In genomic region chr1:39859859-39860812, GRCh38 we compare ENCODE assay signal across 12 cellular contexts. TPM values are rescaled to one million over a fixed set of nuclear protein-coding genes. Genes with fewer than 3 reads are reported as not detected.
DNase-seq lines count a peak whose midpoint lies in the region; ATAC-seq and TF ChIP-seq lines count a peak whose summit lies in the region.
"Had no signal": no experiment of that assay in that cellular context is flagged by ENCODE, and none has a peak within 500 bp of the region (broad histone marks: within the 10 kb centered on the region; RNA-seq: fewer than 3 reads in every experiment).

No MANE protein-coding gene starts in this region.

- H3K27me3 ChIP-seq in mucosa of rectum (ENCODE audit: control insufficient read depth in 2 of 2, insufficient read depth in 2 of 2, low read length in 2 of 2), result no peaks in the 10 kb centered on the region

- H3K4me1 Mint-ChIP-seq in Calu3 (ENCODE audit: low read depth, unreplicated experiment), result no peaks in the 10 kb centered on the region

- DNase-seq in DMS53 (lab: John Stamatoyannopoulos, UW) (peak; percentile 84), NCI-H2029 (lab: John Stamatoyannopoulos, UW) (peak; percentile 99), Calu3 (no peak), NCI-H1436 (lab: John Stamatoyannopoulos, UW) (no peak)
- DNase-seq: KBM-7, NCI-H2171 treated with DMSO at 0.1 percent for 48 hours, NCI-H446 treated with DMSO at 0.1 percent for 48 hours, T-helper 17 cell had no signal

- H3K9me3 Mint-ChIP-seq in Calu3 (ENCODE audit: low read depth, unreplicated experiment), result no peaks in the 10 kb centered on the region

- H3K4me3 ChIP-seq in mucosa of rectum (ENCODE audit: low read length in 2 of 2), result no peak overlapping the region
- H3K4me3 ChIP-seq: HAP-1 had no signal

- H3K4me3 Mint-ChIP-seq in Calu3 (ENCODE audit: low read depth, unreplicated experiment), result no peak overlapping the region
- H3K4me3 Mint-ChIP-seq: T-helper 17 cell had no signal

- peaks cover 0 to 3% of the 10 kb centered on the region in 2 donors for H3K36me3 ChIP-seq in mucosa of rectum (ENCODE audit: control insufficient read depth in 2 of 2, insufficient read depth in 2 of 2, low read length in 2 of 2)

- intact Hi-C loops in Calu3 (cut with micrococcal nuclease; ENCODE audit: unreplicated experiment), result no loop called here

- no peak overlapping the region for H3K9ac ChIP-seq in mucosa of rectum (ENCODE audit: low read depth in 1 of 2, low read length in 2 of 2)

- H3K27ac ChIP-seq in VCaP (peak overlapping the region; percentile 91), mucosa of rectum (ENCODE audit: low read depth in 2 of 2, low read length in 2 of 2) (peak overlapping the region; percentile 27 to 32)

- H3K9me3 ChIP-seq in mucosa of rectum (ENCODE audit: control insufficient read depth in 2 of 2, low read length in 2 of 2), result no peaks in the 10 kb centered on the region
- H3K9me3 ChIP-seq: HAP-1 had no signal

- CTCF ChIA-PET in Calu3 (lab: Charles Lee), result interaction anchor here (0.5 to 1.2 kb wide), 3 partner anchors 8 to 383 kb away, joined by 3 to 4 read pairs (median 4); partner anchors contain the start of gene MYCL

- no peak overlapping the region for H3K27ac Mint-ChIP-seq in Calu3 (ENCODE audit: unreplicated experiment)

- H3K27me3 Mint-ChIP-seq in Calu3 (ENCODE audit: unreplicated experiment), result no peaks in the 10 kb centered on the region
- H3K27me3 Mint-ChIP-seq: T-helper 17 cell had no signal

- no TSS peak for BruUV-seq in Calu3 (replicated peaks; lab: Mats Ljungman, UMichigan)

- ATAC-seq in HG02798 (IDR thresholded peaks at IDR 0.05; ENCODE audit: poor library complexity, unreplicated experiment), result no peak
- ATAC-seq: T-helper 17 cell had no signal

- H3K4me1 ChIP-seq in mucosa of rectum (ENCODE audit: control insufficient read depth in 2 of 2, insufficient read depth in 2 of 2, low read length in 2 of 2), result no peaks in the 10 kb centered on the region

- TF ChIP-seq CTCF in VCaP (conservative IDR thresholded peaks at IDR 0.05), result no peak
- no peak for TF ChIP-seq CTCF in Calu3 (IDR thresholded peaks at IDR 0.05; ENCODE audit: unreplicated experiment)

- H3K36me3 Mint-ChIP-seq in Calu3 (ENCODE audit: insufficient read depth, unreplicated experiment), result peaks cover 5% of the 10 kb centered on the region

RNA-seq across cellular contexts. Expression of gene TRIT1, which starts 23.2 kb away (rescaled TPM):
- 17.6 and 21.8 TPM in 2 replicates for total RNA-seq in Calu3 (2022)

RNA-seq across cellular contexts. Expression of gene MYCL, which starts 41.6 kb away (rescaled TPM):
- total RNA-seq in Calu3 (2022), result 0.59 and 0.78 TPM in 2 replicates

Comparison
In these comparisons a context has a peak if more than half of its experiments do, and no peak if none do; other contexts are left out.
1. DNase-seq: peak in DMS53 (single experiment) and NCI-H2029 (single experiment); none in Calu3 (single experiment) and NCI-H1436 (single experiment).